1 cellular context compared by ENCODE assay signal in genomic region chrX:53256446-53257041, GRCh38.
TF ChIP-seq lines count a peak whose summit lies in the region.

No MANE protein-coding gene starts in this region.

TF ChIP-seq in GM23338, 12 proteins besides CTCF, POLR2A, EP300 and RAD21 (continued from another document):
- no peak for TF ChIP-seq ZNF462 (CRISPR knock-in tag; IDR thresholded peaks at IDR 0.05)
- TF ChIP-seq STAT1 (IDR thresholded peaks at IDR 0.05; ENCODE audit: unreplicated experiment) = no peak
- no peak for TF ChIP-seq REST (IDR thresholded peaks at IDR 0.05; ENCODE audit: unreplicated experiment)
